ENCODE assay signal across 8 cellular contexts in the genomic region with DNA sequence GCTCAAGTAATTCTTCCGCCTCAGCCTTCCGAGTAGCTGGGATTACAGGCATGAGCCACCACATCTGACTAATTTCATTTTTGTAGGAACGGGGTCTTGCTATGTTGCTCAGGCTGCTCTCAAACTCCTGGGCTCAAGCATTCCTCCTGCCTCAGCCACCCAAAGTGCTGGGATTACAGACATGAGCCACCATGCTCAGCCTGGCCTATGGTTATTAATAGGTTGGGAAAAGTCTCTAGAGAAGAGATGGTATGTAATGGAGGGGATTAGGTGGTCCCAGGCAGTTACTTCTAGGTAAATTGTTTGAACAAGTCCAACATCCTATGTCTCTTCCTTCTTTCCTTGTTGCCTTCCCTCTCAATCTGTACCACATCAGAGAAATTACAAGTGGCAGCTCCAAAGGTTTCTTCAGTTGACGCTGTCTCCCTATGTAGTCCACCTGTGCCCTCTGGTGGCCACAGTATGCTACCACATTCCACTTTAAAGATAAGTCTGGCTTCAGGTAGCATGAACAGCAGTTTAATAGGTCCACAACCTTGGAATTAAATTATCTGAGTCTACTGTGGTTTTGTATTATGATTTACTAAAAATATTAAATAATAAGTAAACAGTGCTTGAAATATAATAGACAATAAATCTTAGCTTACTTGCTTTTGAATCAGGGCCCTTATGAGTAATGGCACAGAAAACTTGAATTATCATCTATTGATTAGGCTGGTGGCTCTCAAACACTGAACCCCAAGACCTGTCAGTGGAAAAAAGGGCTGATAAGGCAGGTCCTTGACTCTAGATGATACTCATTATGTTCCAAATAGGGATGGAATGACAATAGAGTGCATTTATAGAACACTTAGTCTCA. TPM values are rescaled to one million over a fixed set of nuclear protein-coding genes. Genes with fewer than 3 reads are reported as not detected.
DNase-seq lines count a peak whose midpoint lies in the region; ATAC-seq, FAIRE-seq and TF ChIP-seq lines count a peak whose summit lies in the region.

No MANE protein-coding gene starts in this region.

- H3K79me2 ChIP-seq in HepG2 (ENCODE audit: insufficient read depth, low read length): no peaks in the 10 kb centered on the region

- no peak overlapping the region for H3K4me2 ChIP-seq in HepG2 (ENCODE audit: low read depth, low read length)

- in situ Hi-C loops in HepG2 (cut with HindIII; ENCODE audit: extremely low pct_ligation_motif_present, low pct_unique_long_range_greater_than_20kb): loop anchor here (10.0 to 25.0 kb wide), 2 partner anchors 56 to 353 kb away; no protein-coding TSS in a partner anchor

- H3K27ac Mint-ChIP-seq in activated CD4-positive, alpha-beta T cell treated with anti-CD3 and anti-CD28 coated beads for 36 hours: no peak overlapping the region

- H3K4me1 ChIP-seq in HepG2 (ENCODE audit: insufficient read depth, low read length): peaks cover 19% of the 10 kb centered on the region

- CTCF ChIA-PET in activated CD4-positive, alpha-beta T cell treated with anti-CD3 and anti-CD28 coated beads for 36 hours (lab: Charles Lee): interaction anchor here (0.6 to 5.8 kb wide), 37 partner anchors 9 to 1173 kb away, joined by 3 to 116 read pairs (median 4); partner anchors contain the start of genes HMGXB3, SLC26A2 and TIGD6
- CTCF ChIA-PET in HepG2 (lab: Yijun Ruan, JAX; ENCODE audit: low intra/inter-chr PET ratio, low total read pairs): interaction anchor here (1.1 to 3.7 kb wide), 7 partner anchors 40 to 157 kb away, joined by 3 to 27 read pairs (median 25); no protein-coding TSS in a partner anchor

- intact Hi-C loops in activated CD4-positive, alpha-beta T cell treated with anti-CD3 and anti-CD28 coated beads for 36 hours (cut with DNase I, micrococcal nuclease): loop anchor here (1.0 to 2.0 kb wide), 3 partner anchors 30 to 354 kb away; partner anchors contain the start of gene SLC26A2 (in 1 of the 2)
- intact Hi-C loops in HepG2 (cut with micrococcal nuclease; ENCODE audit: unreplicated experiment): loop anchor here (1.0 to 5.0 kb wide), 5 partner anchors 30 to 156 kb away; partner anchors contain the start of gene SLC26A2

- POLR2A ChIA-PET in activated CD4-positive, alpha-beta T cell treated with anti-CD3 and anti-CD28 coated beads for 36 hours (lab: Charles Lee): interaction anchor here (0.6 kb wide), 1 partner anchor 126 kb away, joined by 4 read pairs; no protein-coding TSS in a partner anchor
- POLR2A ChIA-PET in HepG2 (lab: Yijun Ruan, JAX): interaction anchor here (0.6 to 1.1 kb wide), 3 partner anchors 10 to 39 kb away, joined by 4 read pairs; partner anchors contain the start of genes HMGXB3, SLC26A2 and TIGD6

- H3K4me3 ChIP-seq in choroid plexus epithelial cell (ENCODE audit: low read depth, low read length) (no peak overlapping the region), HepG2 (replicated peaks in 1 of 3; ENCODE audit: insufficient read depth in 1 of 3, low read depth in 2 of 3, low read length in 3 of 3) (no peak overlapping the region)

- H3K4me1 Mint-ChIP-seq in activated CD4-positive, alpha-beta T cell treated with anti-CD3 and anti-CD28 coated beads for 36 hours: no peaks in the 10 kb centered on the region

- H4K20me1 ChIP-seq in HepG2 (ENCODE audit: insufficient read depth, low read length): no peaks in the 10 kb centered on the region

- FAIRE-seq in HepG2 (lab: Jason Lieb, UNC): peak; percentile 86

- H3K9me3 ChIP-seq in HepG2 (ENCODE audit: low read length): no peaks in the 10 kb centered on the region

- no peak overlapping the region for H3K4me3 Mint-ChIP-seq in activated CD4-positive, alpha-beta T cell treated with anti-CD3 and anti-CD28 coated beads for 36 hours

- H3K27ac ChIP-seq in HepG2 (ENCODE audit: extremely low read length, insufficient read depth, low read length): no peak overlapping the region

- peak; percentile 86 for TF ChIP-seq RAD21 in HepG2 (CRISPR knock-in tag; IDR thresholded peaks at IDR 0.05)

- H3K27me3 ChIP-seq in HepG2 (ENCODE audit: control insufficient read depth in 1 of 2, insufficient read depth in 2 of 2, low read length in 2 of 2): no peaks in the 10 kb centered on the region

- ATAC-seq in HG03196 (IDR thresholded peaks at IDR 0.05; ENCODE audit: unreplicated experiment) (peak; percentile 65), HepG2 (peak; percentile 91)
- ATAC-seq in activated CD4-positive, alpha-beta T cell treated with anti-CD3 and anti-CD28 coated beads for 36 hours: peak; percentile 94

- TF ChIP-seq CTCF in choroid plexus epithelial cell (conservative IDR thresholded peaks at IDR 0.05; ENCODE audit: low read depth, low read length) (peak; percentile 95), HepG2 (CRISPR knock-in tag; IDR thresholded peaks at IDR 0.05) (peak; percentile 93)

- H2AFZ ChIP-seq in HepG2 (ENCODE audit: low read length): no peak overlapping the region

- H3K36me3 Mint-ChIP-seq in activated CD4-positive, alpha-beta T cell treated with anti-CD3 and anti-CD28 coated beads for 36 hours (ENCODE audit: low read depth): peaks cover 9% of the 10 kb centered on the region

- no peak for TF ChIP-seq POLR2A in HepG2 (IDR thresholded peaks at IDR 0.05; ENCODE audit: insufficient read depth in 1 of 2, low read depth in 2 of 2, low read length in 2 of 2)

- no peaks in the 10 kb centered on the region for H3K9me3 Mint-ChIP-seq in activated CD4-positive, alpha-beta T cell treated with anti-CD3 and anti-CD28 coated beads for 36 hours (ENCODE audit: low read depth)

- no peaks in the 10 kb centered on the region; a peak in 1 of 5 replicates for H3K36me3 ChIP-seq in HepG2 (replicated peaks in 1 of 2; ENCODE audit: control insufficient read depth in 1 of 2, insufficient read depth in 2 of 2, low read length in 2 of 2)

- DNase-seq in activated gamma-delta T cell treated with Interleukin-2 at 50 U/mL for 16 hours: peak; percentile 59
- DNase-seq in activated gamma-delta T cell (lab: John Stamatoyannopoulos, UW): no peak
- DNase-seq in NCI-H460 (ENCODE audit: extremely low read depth, low read depth): peak; percentile 79
- DNase-seq in activated CD4-positive, alpha-beta T cell treated with anti-CD3 and anti-CD28 coated beads for 36 hours: peak; percentile 81
- DNase-seq in choroid plexus epithelial cell (ENCODE audit: low read depth): peak; percentile 88
- peak; percentile 76 for DNase-seq in HepG2 (ENCODE audit: low spot score)
- DNase-seq in stimulated activated CD8-positive, alpha-beta memory T cell treated with anti-CD3 and anti-CD28 coated beads, Interleukin-12 subunit alpha, Interleukin-12 subunit beta, amount 100 ng/mL, for 1 hour (ENCODE audit: low read depth): peak; percentile 47

- H3K9ac ChIP-seq in HepG2 (ENCODE audit: insufficient read depth, low read depth, low read length): no peak overlapping the region

- no peaks in the 10 kb centered on the region for H3K27me3 Mint-ChIP-seq in activated CD4-positive, alpha-beta T cell treated with anti-CD3 and anti-CD28 coated beads for 36 hours

- no TSS peak for BruUV-seq in HepG2 (replicated peaks; lab: Mats Ljungman, UMichigan)

- WGBS in HepG2 (ENCODE audit: low lambda C conversion rate): 50% methylated on average over 4 of the region's 4 CpGs

- TF ChIP-seq EP300 in HepG2 (IDR thresholded peaks at IDR 0.05; ENCODE audit: low read depth in 2 of 2, low read length in 2 of 2): no peak
- no peak for TF ChIP-seq EP300 in HepG2 (CRISPR knock-in tag; IDR thresholded peaks at IDR 0.05; ENCODE audit: borderline replicate concordance)

RNA-seq across cellular contexts. Expression of gene TIGD6, which starts 9.7 kb away (rescaled TPM):
- 9.1 and 9.3 TPM in 2 replicates for total RNA-seq in NCI-H460 (2014; rRNA removed; shearing (Covaris generic))
- 4.4 and 11.7 TPM in 2 replicates for polyA plus RNA-seq in NCI-H460 (2014; cell fraction: nucleus; rRNA removed)
- 1 to 10 TPM; 2.5 to 2.6 TPM for total RNA-seq in activated CD4-positive, alpha-beta T cell treated with anti-CD3 and anti-CD28 coated beads for 36 hours
- 2.1 TPM in 2 replicates for total RNA-seq in HepG2 (2016; rRNA removed; fragmentation: Illumina TruSeq; extraction: Trizol)
- 0.09 and 0.61 TPM in 2 replicates for total RNA-seq in HepG2 (2016; cell fraction: cytosol; rRNA removed; fragmentation: Illumina TruSeq; extraction: Trizol; ENCODE audit: low read depth)
- total RNA-seq in HepG2 (2016; cell fraction: insoluble cytoplasmic fraction; rRNA removed; fragmentation: Illumina TruSeq; extraction: Trizol): 1.7 and 1.9 TPM in 2 replicates
- total RNA-seq in HepG2 (2016; cell fraction: membrane; rRNA removed; fragmentation: Illumina TruSeq; extraction: Trizol): 1.3 and 1.5 TPM in 2 replicates
- total RNA-seq in HepG2 (2016; cell fraction: nucleus; rRNA removed; fragmentation: Illumina TruSeq; extraction: Trizol): 1.7 and 1.9 TPM in 2 replicates
- 1.9 and 2.9 TPM in 2 replicates for polyA plus RNA-seq in HepG2 (2011; rRNA removed)
- 1.5 and 2.1 TPM in 2 replicates for polyA plus RNA-seq in HepG2 (2011; cell fraction: cytosol; rRNA removed)
- 2.0 and 3.2 TPM in 2 replicates for polyA plus RNA-seq in HepG2 (2011; cell fraction: nucleus; rRNA removed)
- 1.1 and 2.0 TPM in 2 replicates for polyA plus RNA-seq in HepG2 (2012)
- polyA plus RNA-seq in HepG2 (2016; cell fraction: cytosol; fragmentation: Illumina TruSeq; extraction: Trizol; ENCODE audit: low read depth): 0.50 and 1.1 TPM in 2 replicates
- polyA plus RNA-seq in HepG2 (2016; cell fraction: insoluble cytoplasmic fraction; fragmentation: Illumina TruSeq; extraction: Trizol; ENCODE audit: low read depth): 1.8 and 2.1 TPM in 2 replicates
- 1.1 and 1.7 TPM in 2 replicates for polyA plus RNA-seq in HepG2 (2016; cell fraction: membrane; fragmentation: Illumina TruSeq; extraction: Trizol; ENCODE audit: low read depth)
- 1.8 and 2.0 TPM in 2 replicates for polyA plus RNA-seq in HepG2 (2016; cell fraction: nucleus; fragmentation: Illumina TruSeq; extraction: Trizol; ENCODE audit: insufficient read depth, low read depth)
- 5.4 and 13.9 TPM in 2 replicates for polyA minus RNA-seq in HepG2 (2011; rRNA and poly(A)+ RNA removed; ENCODE audit: low replicate concordance)
- polyA minus RNA-seq in HepG2 (2011; cell fraction: cytosol; rRNA and poly(A)+ RNA removed): 0.97 and 1.8 TPM in 2 replicates
- 8.4 and 13.9 TPM in 2 replicates for polyA minus RNA-seq in HepG2 (2011; cell fraction: nucleus; rRNA and poly(A)+ RNA removed)

RNA-seq across cellular contexts. Expression of gene HMGXB3, which starts 9.8 kb away (rescaled TPM):
- total RNA-seq in NCI-H460 (2014; rRNA removed; shearing (Covaris generic)): 33.7 and 36.4 TPM in 2 replicates
- polyA plus RNA-seq in NCI-H460 (2014; cell fraction: nucleus; rRNA removed): 71.5 and 78.2 TPM in 2 replicates
- total RNA-seq in activated CD4-positive, alpha-beta T cell treated with anti-CD3 and anti-CD28 coated beads for 36 hours: 10 to 100 TPM; 27.2 to 30.5 TPM
- total RNA-seq in HepG2 (2016; rRNA removed; fragmentation: Illumina TruSeq; extraction: Trizol): 20.0 and 23.8 TPM in 2 replicates
- total RNA-seq in HepG2 (2016; cell fraction: cytosol; rRNA removed; fragmentation: Illumina TruSeq; extraction: Trizol; ENCODE audit: low read depth): 2.1 and 2.4 TPM in 2 replicates
- total RNA-seq in HepG2 (2016; cell fraction: insoluble cytoplasmic fraction; rRNA removed; fragmentation: Illumina TruSeq; extraction: Trizol): 19.2 and 20.9 TPM in 2 replicates
- total RNA-seq in HepG2 (2016; cell fraction: membrane; rRNA removed; fragmentation: Illumina TruSeq; extraction: Trizol): 7.7 and 9.2 TPM in 2 replicates
- 34.9 and 36.0 TPM in 2 replicates for total RNA-seq in HepG2 (2016; cell fraction: nucleus; rRNA removed; fragmentation: Illumina TruSeq; extraction: Trizol)
- polyA plus RNA-seq in HepG2 (2011; rRNA removed): 18.8 and 23.4 TPM in 2 replicates
- polyA plus RNA-seq in HepG2 (2011; cell fraction: cytosol; rRNA removed): 13.2 and 13.8 TPM in 2 replicates
- 41.0 and 44.0 TPM in 2 replicates for polyA plus RNA-seq in HepG2 (2011; cell fraction: nucleus; rRNA removed)
- polyA plus RNA-seq in HepG2 (2012): 13.8 and 14.7 TPM in 2 replicates
- polyA plus RNA-seq in HepG2 (2016; cell fraction: cytosol; fragmentation: Illumina TruSeq; extraction: Trizol; ENCODE audit: low read depth): 0.90 and 0.95 TPM in 2 replicates
- polyA plus RNA-seq in HepG2 (2016; cell fraction: insoluble cytoplasmic fraction; fragmentation: Illumina TruSeq; extraction: Trizol; ENCODE audit: low read depth): 12.6 and 14.4 TPM in 2 replicates
- polyA plus RNA-seq in HepG2 (2016; cell fraction: membrane; fragmentation: Illumina TruSeq; extraction: Trizol; ENCODE audit: low read depth): 2.4 and 2.5 TPM in 2 replicates
- 61.7 and 65.5 TPM in 2 replicates for polyA plus RNA-seq in HepG2 (2016; cell fraction: nucleus; fragmentation: Illumina TruSeq; extraction: Trizol; ENCODE audit: insufficient read depth, low read depth)
- 60.1 and 67.3 TPM in 2 replicates for polyA minus RNA-seq in HepG2 (2011; rRNA and poly(A)+ RNA removed; ENCODE audit: low replicate concordance)
- polyA minus RNA-seq in HepG2 (2011; cell fraction: cytosol; rRNA and poly(A)+ RNA removed): 18.8 and 19.3 TPM in 2 replicates
- 47.7 and 47.8 TPM in 2 replicates for polyA minus RNA-seq in HepG2 (2011; cell fraction: nucleus; rRNA and poly(A)+ RNA removed)

RNA-seq across cellular contexts. Expression of gene SLC26A2, which starts 30.2 kb away (rescaled TPM):
- total RNA-seq in NCI-H460 (2014; rRNA removed; shearing (Covaris generic)): 25.6 and 29.5 TPM in 2 replicates
- polyA plus RNA-seq in NCI-H460 (2014; cell fraction: nucleus; rRNA removed): 31.1 and 46.6 TPM in 2 replicates
- 1 to 10 TPM; 3.9 to 5.3 TPM for total RNA-seq in activated CD4-positive, alpha-beta T cell treated with anti-CD3 and anti-CD28 coated beads for 36 hours
- 6.3 and 7.9 TPM in 2 replicates for total RNA-seq in HepG2 (2016; rRNA removed; fragmentation: Illumina TruSeq; extraction: Trizol)
- total RNA-seq in HepG2 (2016; cell fraction: cytosol; rRNA removed; fragmentation: Illumina TruSeq; extraction: Trizol; ENCODE audit: low read depth): 0.44 and 0.81 TPM in 2 replicates
- 6.9 and 8.1 TPM in 2 replicates for total RNA-seq in HepG2 (2016; cell fraction: insoluble cytoplasmic fraction; rRNA removed; fragmentation: Illumina TruSeq; extraction: Trizol)
- total RNA-seq in HepG2 (2016; cell fraction: membrane; rRNA removed; fragmentation: Illumina TruSeq; extraction: Trizol): 1.8 and 2.6 TPM in 2 replicates
- total RNA-seq in HepG2 (2016; cell fraction: nucleus; rRNA removed; fragmentation: Illumina TruSeq; extraction: Trizol): 7.9 and 8.8 TPM in 2 replicates
- polyA plus RNA-seq in HepG2 (2011; rRNA removed): 1.9 and 2.2 TPM in 2 replicates
- polyA plus RNA-seq in HepG2 (2011; cell fraction: cytosol; rRNA removed): 1.0 and 2.0 TPM in 2 replicates
- 0.74 and 1.4 TPM in 2 replicates for polyA plus RNA-seq in HepG2 (2011; cell fraction: nucleus; rRNA removed)
- 1.9 and 2.5 TPM in 2 replicates for polyA plus RNA-seq in HepG2 (2012)
- polyA plus RNA-seq in HepG2 (2016; cell fraction: cytosol; fragmentation: Illumina TruSeq; extraction: Trizol; ENCODE audit: low read depth): 0.12 and 0.19 TPM in 2 replicates
- 2.6 and 2.7 TPM in 2 replicates for polyA plus RNA-seq in HepG2 (2016; cell fraction: insoluble cytoplasmic fraction; fragmentation: Illumina TruSeq; extraction: Trizol; ENCODE audit: low read depth)
- 0.38 and 0.41 TPM in 2 replicates for polyA plus RNA-seq in HepG2 (2016; cell fraction: membrane; fragmentation: Illumina TruSeq; extraction: Trizol; ENCODE audit: low read depth)
- polyA plus RNA-seq in HepG2 (2016; cell fraction: nucleus; fragmentation: Illumina TruSeq; extraction: Trizol; ENCODE audit: insufficient read depth, low read depth): 5.0 and 5.5 TPM in 2 replicates
- 14.1 and 15.8 TPM in 2 replicates for polyA minus RNA-seq in HepG2 (2011; rRNA and poly(A)+ RNA removed; ENCODE audit: low replicate concordance)
- polyA minus RNA-seq in HepG2 (2011; cell fraction: cytosol; rRNA and poly(A)+ RNA removed): 5.9 and 6.4 TPM in 2 replicates
- polyA minus RNA-seq in HepG2 (2011; cell fraction: nucleus; rRNA and poly(A)+ RNA removed): 4.9 and 5.8 TPM in 2 replicates

RNA-seq across cellular contexts. Expression of gene PDE6A, which starts 46.2 kb away (rescaled TPM):
- total RNA-seq in NCI-H460 (2014; rRNA removed; shearing (Covaris generic)): 0.02 TPM in 1 of 2 replicates, not detected in the other
- polyA plus RNA-seq in NCI-H460 (2014; cell fraction: nucleus; rRNA removed): 0.04 and 0.15 TPM in 2 replicates
- not detected for total RNA-seq in activated CD4-positive, alpha-beta T cell treated with anti-CD3 and anti-CD28 coated beads for 36 hours
- not detected in 2 replicates for total RNA-seq in HepG2 (2016; rRNA removed; fragmentation: Illumina TruSeq; extraction: Trizol)
- not detected in 2 replicates for total RNA-seq in HepG2 (2016; cell fraction: cytosol; rRNA removed; fragmentation: Illumina TruSeq; extraction: Trizol; ENCODE audit: low read depth)
- not detected in 2 replicates for total RNA-seq in HepG2 (2016; cell fraction: insoluble cytoplasmic fraction; rRNA removed; fragmentation: Illumina TruSeq; extraction: Trizol)
- not detected in 2 replicates for total RNA-seq in HepG2 (2016; cell fraction: membrane; rRNA removed; fragmentation: Illumina TruSeq; extraction: Trizol)
- not detected in 2 replicates for total RNA-seq in HepG2 (2016; cell fraction: nucleus; rRNA removed; fragmentation: Illumina TruSeq; extraction: Trizol)
- 0.01 TPM in 2 replicates for polyA plus RNA-seq in HepG2 (2011; rRNA removed)
- polyA plus RNA-seq in HepG2 (2011; cell fraction: cytosol; rRNA removed): not detected in 2 replicates
- not detected in 2 replicates for polyA plus RNA-seq in HepG2 (2011; cell fraction: nucleus; rRNA removed)
- polyA plus RNA-seq in HepG2 (2012): not detected in 2 replicates
- polyA plus RNA-seq in HepG2 (2016; cell fraction: cytosol; fragmentation: Illumina TruSeq; extraction: Trizol; ENCODE audit: low read depth): not detected in 2 replicates
- polyA plus RNA-seq in HepG2 (2016; cell fraction: insoluble cytoplasmic fraction; fragmentation: Illumina TruSeq; extraction: Trizol; ENCODE audit: low read depth): not detected in 2 replicates
- polyA plus RNA-seq in HepG2 (2016; cell fraction: membrane; fragmentation: Illumina TruSeq; extraction: Trizol; ENCODE audit: low read depth): not detected in 2 replicates
- not detected in 2 replicates for polyA plus RNA-seq in HepG2 (2016; cell fraction: nucleus; fragmentation: Illumina TruSeq; extraction: Trizol; ENCODE audit: insufficient read depth, low read depth)
- polyA minus RNA-seq in HepG2 (2011; rRNA and poly(A)+ RNA removed; ENCODE audit: low replicate concordance): 0.10 TPM in 1 of 2 replicates, not detected in the other
- not detected in 2 replicates for polyA minus RNA-seq in HepG2 (2011; cell fraction: cytosol; rRNA and poly(A)+ RNA removed)
- not detected in 2 replicates for polyA minus RNA-seq in HepG2 (2011; cell fraction: nucleus; rRNA and poly(A)+ RNA removed)
